8 cellular contexts compared by ENCODE assay signal in the genomic region with DNA sequence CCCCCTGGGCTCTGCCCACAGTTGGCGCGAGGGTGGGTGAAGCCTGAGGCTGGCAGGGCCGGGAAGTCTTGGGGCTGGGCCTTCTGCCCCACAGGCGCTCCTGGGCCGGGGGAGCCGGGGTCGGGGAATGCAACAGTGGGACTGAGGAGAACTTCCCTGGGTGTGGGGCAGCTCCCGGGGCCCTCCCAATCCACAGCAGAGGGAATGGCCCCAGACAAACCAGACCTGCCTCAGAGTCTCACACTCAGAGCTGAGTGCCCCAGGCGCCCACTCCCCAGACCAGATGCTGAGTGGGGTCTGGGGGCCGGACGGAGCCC. TPM values are rescaled to one million over a fixed set of nuclear protein-coding genes. Genes with fewer than 3 reads are reported as not detected.
DNase-seq lines count a peak whose midpoint lies in the region; TF ChIP-seq lines count a peak whose summit lies in the region.
"Not testable (repeated sequence)": the region's sequence is repeated elsewhere in the genome, so short reads cannot be mapped to it uniquely, and the experiment has no call there.
"Had no signal": no experiment of that assay in that cellular context is flagged by ENCODE, and none has a peak within 500 bp of the region (broad histone marks: within the 10 kb centered on the region; RNA-seq: fewer than 3 reads in every experiment).

No MANE protein-coding gene starts in this region.

- not testable (repeated sequence) for H3K4me3 Mint-ChIP-seq in H9

- H3K36me3 ChIP-seq in SJCRH30; mammary epithelial cell (ENCODE audit: insufficient read depth, low read length); neuronal stem cell (replicated peaks in 1 of 2; ENCODE audit: control insufficient read depth in 2 of 2, insufficient read depth in 2 of 2, low read length in 2 of 2); stomach smooth muscle (ENCODE audit: control insufficient read depth in 2 of 2, insufficient read depth in 2 of 2, low read length in 2 of 2): not testable (repeated sequence)

- H2AK5ac ChIP-seq in H9 (ENCODE audit: insufficient read length, low read length) = not testable (repeated sequence)
- peak overlapping the region; percentile 81 for H2AK5ac ChIP-seq in neuronal stem cell (ENCODE audit: low read depth, low read length)

- dilution Hi-C loops in mammary epithelial cell (cut with HindIII; ENCODE audit: low sequenced_read_pairs) = not testable (repeated sequence)

- H4K20me1 ChIP-seq in H9 (ENCODE audit: control insufficient read depth, insufficient read depth, insufficient read length); mammary epithelial cell (ENCODE audit: insufficient read depth, low read length): not testable (repeated sequence)

- H3K9me3 Mint-ChIP-seq in H9 = not testable (repeated sequence)

- BruUV-seq in mammary epithelial cell (replicated peaks; lab: Mats Ljungman, UMichigan) = not testable (repeated sequence)

- in situ Hi-C loops in mammary epithelial cell (cut with MboI; ENCODE audit: low sequenced_read_pairs in 2 of 2) = not testable (repeated sequence)

- not testable (repeated sequence) for H3K56ac ChIP-seq in H9 (ENCODE audit: insufficient read length, low read depth, low read length)

- H3K27me3 ChIP-seq in H9 (ENCODE audit: insufficient read depth, low read length); SJCRH30; mammary epithelial cell (ENCODE audit: insufficient read depth, low read length); neuronal stem cell (ENCODE audit: control insufficient read depth in 3 of 3, insufficient read depth in 3 of 3, low read depth in 1 of 3, low read length in 3 of 3); stomach smooth muscle (ENCODE audit: control insufficient read depth in 1 of 2, insufficient read depth in 2 of 2, low read length in 2 of 2): not testable (repeated sequence)

- not testable (repeated sequence) for H2BK5ac ChIP-seq in H9 (ENCODE audit: insufficient read length, low read length); neuronal stem cell (ENCODE audit: low read length)

- H3K4me2 ChIP-seq in H9 (ENCODE audit: insufficient read depth, insufficient read length, low read length); neuronal stem cell (ENCODE audit: insufficient read depth, low read length, poor library complexity, severe bottlenecking): not testable (repeated sequence)
- peak overlapping the region; percentile 79 for H3K4me2 ChIP-seq in mammary epithelial cell (ENCODE audit: insufficient read depth, low read depth, low read length)

- H3K4me1 ChIP-seq in H9 (ENCODE audit: insufficient read depth, low read length); SJCRH30: not testable (repeated sequence)
- H3K4me1 ChIP-seq in mammary epithelial cell (ENCODE audit: insufficient read depth, low read length) = peaks cover 58% of the 10 kb centered on the region
- H3K4me1 ChIP-seq in neuronal stem cell (ENCODE audit: control insufficient read depth in 2 of 2, insufficient read depth in 1 of 2, low read depth in 1 of 2, low read length in 2 of 2) = peaks cover 7 to 17% of the 10 kb centered on the region in 2 donors
- peaks cover 62% of the 10 kb centered on the region for H3K4me1 ChIP-seq in stomach smooth muscle (ENCODE audit: control insufficient read depth, insufficient read depth, low read length)

- not testable (repeated sequence) for H2BK15ac ChIP-seq in H9 (ENCODE audit: low read depth, low read length)
- peak overlapping the region; percentile 49 for H2BK15ac ChIP-seq in neuronal stem cell (ENCODE audit: low read length)

- H3T11ph ChIP-seq in H9 (ENCODE audit: low read length) = not testable (repeated sequence)

- H3K9ac ChIP-seq in H9 (ENCODE audit: extremely low read depth, insufficient read length, low read length) = not testable (repeated sequence)
- H3K9ac ChIP-seq in mammary epithelial cell (ENCODE audit: insufficient read depth, low read length) (peak overlapping the region; percentile 53), neuronal stem cell (ENCODE audit: low read depth, low read length, poor library complexity) (peak overlapping the region; percentile 60), stomach smooth muscle (ENCODE audit: low read length in 2 of 2) (peak overlapping the region; percentile 75 to 78)

- H2AFZ ChIP-seq in H9 (ENCODE audit: low read length) = not testable (repeated sequence)
- H2AFZ ChIP-seq in mammary epithelial cell (ENCODE audit: low read depth, low read length) = peak overlapping the region; percentile 13
- peak overlapping the region; percentile 72 for H2AFZ ChIP-seq in neuronal stem cell (ENCODE audit: low read length)

- not testable (repeated sequence) for H2BK20ac ChIP-seq in H9 (ENCODE audit: low read depth, low read length, poor library complexity, severe bottlenecking)

- no CpG with 5 or more reads among the region's 11 CpGs for WGBS in H9 (ENCODE audit: extremely low coverage, insufficient read length, low lambda C conversion rate)
- WGBS in mammary epithelial cell (ENCODE audit: low coverage, missing lambda C conversion rate) = no CpG with 5 or more reads among the region's 11 CpGs
- WGBS in neuronal stem cell (ENCODE audit: extremely low coverage in 2 of 2, insufficient read length in 2 of 2, insufficient replicate concordance in 1 of 2), 2 donors = no CpG with 5 or more reads among the region's 11 CpGs

- DNase-seq in H9; SJCRH30; mammary epithelial cell; fibroblast of pulmonary artery (ENCODE audit: low read depth); neuronal stem cell (ENCODE audit: low spot score): not testable (repeated sequence)
- DNase-seq in islet precursor cell = peak; percentile 80

- H4K8ac ChIP-seq in H9 (replicated peaks; ENCODE audit: insufficient read length, low read depth, low read length); neuronal stem cell (ENCODE audit: low read depth, low read length): not testable (repeated sequence)

- not testable (repeated sequence) for H4K91ac ChIP-seq in H9 (ENCODE audit: insufficient read length, low read depth, low read length); neuronal stem cell (ENCODE audit: low read depth, low read length, poor library complexity)

- H3K4me1 Mint-ChIP-seq in H9 = peaks cover 19 to 25% of the 10 kb centered on the region in 2 experiments

- H3K36me3 Mint-ChIP-seq in H9 (ENCODE audit: insufficient read depth in 1 of 3, low read depth in 3 of 3) = not testable (repeated sequence)

- H3K18ac ChIP-seq in H9 (ENCODE audit: insufficient read length, low read depth, low read length) (peak overlapping the region; percentile 48), neuronal stem cell (ENCODE audit: low read length) (peak overlapping the region; percentile 89)

- not testable (repeated sequence) for H2BK120ac ChIP-seq in H9 (ENCODE audit: low read depth, low read length, poor library complexity, severe bottlenecking); neuronal stem cell (ENCODE audit: low read depth, low read length)

- CTCF ChIA-PET in mammary epithelial cell (lab: Charles Lee; ENCODE audit: low non-redundant PET) = not testable (repeated sequence)

- not testable (repeated sequence) for H3K23me2 ChIP-seq in H9 (ENCODE audit: insufficient read length, low read depth, low read length, poor library complexity, severe bottlenecking)

- H3K79me2 ChIP-seq in H9 (ENCODE audit: insufficient read depth, low read length) = not testable (repeated sequence)
- H3K79me2 ChIP-seq in mammary epithelial cell (ENCODE audit: insufficient read depth, low read length) = peaks cover 68% of the 10 kb centered on the region

- not testable (repeated sequence) for H3K79me1 ChIP-seq in H9 (ENCODE audit: insufficient read depth, low read depth, low read length, poor library complexity, severe bottlenecking)
- H3K79me1 ChIP-seq in neuronal stem cell (ENCODE audit: low read depth, low read length) = peaks cover 11% of the 10 kb centered on the region

- intact Hi-C loops in mammary epithelial cell (cut with micrococcal nuclease) = not testable (repeated sequence)

- H3K27ac Mint-ChIP-seq in H9 = not testable (repeated sequence)

- H3K9me3 ChIP-seq in H9 (ENCODE audit: control insufficient read depth, low read depth, low read length); SJCRH30 (replicated peaks); mammary epithelial cell (replicated peaks; ENCODE audit: insufficient read depth, low read length); neuronal stem cell (replicated peaks in 1 of 2; ENCODE audit: control insufficient read depth in 2 of 2, insufficient read depth in 1 of 2, low read depth in 1 of 2, low read length in 2 of 2); stomach smooth muscle (ENCODE audit: control insufficient read depth in 2 of 2, low read length in 2 of 2): not testable (repeated sequence)

- not testable (repeated sequence) for H3K23ac ChIP-seq in H9 (ENCODE audit: insufficient read length, low read depth, low read length); neuronal stem cell (ENCODE audit: low read depth, low read length, poor library complexity)

- not testable (repeated sequence) for H3K14ac ChIP-seq in H9 (ENCODE audit: insufficient read depth, low read length); neuronal stem cell (ENCODE audit: low read length)

- not testable (repeated sequence) for TF ChIP-seq CTCF in H9 (conservative IDR thresholded peaks at IDR 0.05); mammary epithelial cell (conservative IDR thresholded peaks at IDR 0.05 in 1 of 2, IDR thresholded peaks at IDR 0.05 in 1 of 2; ENCODE audit: extremely low read depth in 1 of 2, insufficient read depth in 1 of 2, low read depth in 1 of 2, low read length in 2 of 2); fibroblast of pulmonary artery (IDR thresholded peaks at IDR 0.05; ENCODE audit: low read length, missing control alignments)

- not testable (repeated sequence) for H4K5ac ChIP-seq in H9 (ENCODE audit: insufficient read length, low read depth, low read length)

- H3K4me3 ChIP-seq in SJCRH30 (peak overlapping the region; percentile 57), fibroblast of pulmonary artery (replicated peaks; ENCODE audit: low read depth, low read length) (peak overlapping the region; percentile 37), neuronal stem cell (ENCODE audit: low read length in 2 of 2) (peak overlapping the region in 1 of 2 donors; percentile 40), stomach smooth muscle (ENCODE audit: low read length in 2 of 2) (peak overlapping the region; percentile 12 to 69)
- H3K4me3 ChIP-seq in mammary epithelial cell (replicated peaks in 1 of 3; ENCODE audit: insufficient read depth in 1 of 3, low read depth in 2 of 3, low read length in 3 of 3) = not testable (repeated sequence)

- H2BK12ac ChIP-seq in H9 (ENCODE audit: insufficient read length, low read depth, low read length); neuronal stem cell (ENCODE audit: low read length): not testable (repeated sequence)

- not testable (repeated sequence) for H3K27me3 Mint-ChIP-seq in H9 (ENCODE audit: low read depth)

- not testable (repeated sequence) for H3K4ac ChIP-seq in H9 (ENCODE audit: low read depth, low read length); neuronal stem cell (ENCODE audit: low read length)

- not testable (repeated sequence) for H3K27ac ChIP-seq in H9 (ENCODE audit: insufficient read length, low read depth, low read length)
- H3K27ac ChIP-seq in SJCRH30 (peak overlapping the region; percentile 97), mammary epithelial cell (ENCODE audit: insufficient read depth, low read depth, low read length) (peak overlapping the region; percentile 29), neuronal stem cell (replicated peaks; ENCODE audit: low read length) (peak overlapping the region; percentile 87), stomach smooth muscle (ENCODE audit: low read length) (peak overlapping the region; percentile 97)

RNA-seq across cellular contexts. Expression of a gene that starts 11.4 kb away (rescaled TPM):
- total RNA-seq in H9 (2021) (73.5 and 88.0 TPM in 2 replicates), mammary epithelial cell (100 to 1,000 TPM; 119 to 133 TPM)
- total RNA-seq in SJCRH30 (2014; rRNA removed; shearing (Covaris generic)) = 47.1 and 51.9 TPM in 2 replicates
- polyA plus RNA-seq in mammary epithelial cell = 28.4 TPM
- polyA minus RNA-seq in mammary epithelial cell = 17.7 TPM
- polyA plus RNA-seq in neuronal stem cell (2013, experiment 1 of 2) = 27.8 TPM
- polyA plus RNA-seq in neuronal stem cell (2013, experiment 2 of 2) = 26.3 TPM

RNA-seq across cellular contexts. Expression of a gene that starts 24.1 kb away (rescaled TPM):
- total RNA-seq in H9 (2021) (2.4 and 3.0 TPM in 2 replicates), mammary epithelial cell (1 to 10 TPM in 1 of 2 donors, under 1 TPM in 1; 0.33 to 1.0 TPM)
- 1.0 and 1.4 TPM in 2 replicates for total RNA-seq in SJCRH30 (2014; rRNA removed; shearing (Covaris generic))
- polyA plus RNA-seq in mammary epithelial cell = 0.80 TPM
- polyA minus RNA-seq in mammary epithelial cell = 0.21 TPM
- 4.2 TPM for polyA plus RNA-seq in neuronal stem cell (2013, experiment 1 of 2)
- polyA plus RNA-seq in neuronal stem cell (2013, experiment 2 of 2) = 3.9 TPM
- total RNA-seq: CD4-positive, CD25-positive, alpha-beta regulatory T cell had no signal

RNA-seq across cellular contexts. Expression of a gene that starts 31.2 kb away (rescaled TPM):
- 105 and 108 TPM in 2 replicates for total RNA-seq in H9 (2021)
- total RNA-seq in SJCRH30 (2014; rRNA removed; shearing (Covaris generic)) = 34.5 and 35.9 TPM in 2 replicates
- total RNA-seq in mammary epithelial cell = 100 to 1,000 TPM in 1 of 2 donors, 10 to 100 TPM in 1; 47.5 to 110 TPM
- 65.7 TPM for polyA plus RNA-seq in mammary epithelial cell
- polyA minus RNA-seq in mammary epithelial cell = 54.6 TPM
- 117 TPM for polyA plus RNA-seq in neuronal stem cell (2013, experiment 1 of 2)
- polyA plus RNA-seq in neuronal stem cell (2013, experiment 2 of 2) = 112 TPM
